ENCODE assay signal across 8 cellular contexts in genomic region chr21:17819114-17819877, GRCh38. TPM values are rescaled to one million over a fixed set of nuclear protein-coding genes. Genes with fewer than 3 reads are reported as not detected.
DNase-seq lines count a peak whose midpoint lies in the region; ATAC-seq and TF ChIP-seq lines count a peak whose summit lies in the region.

Gene C21orf91 (minus strand): TSS chr21:17819356. CDS start chr21:17818318, 1,038 bp downstream.

- no peak for TF ChIP-seq CTCF in lower leg skin (IDR thresholded peaks at IDR 0.05)

- TF ChIP-seq POLR2A in lower leg skin (IDR thresholded peaks at IDR 0.05) = peak in 1 of 2 donors; percentile 16

- H3K4me3 ChIP-seq in lower leg skin (ENCODE audit: low read depth, poor library complexity, severe bottlenecking) = peak within 1 kb of the TSS; percentile 82

- peak in 13 of 14 donors; percentile 28 to 95 (median 87) for DNase-seq in C1 segment of cervical spinal cord (lab: John Stamatoyannopoulos, UW)
- peak; percentile 97 for DNase-seq in NCI-H69 (lab: John Stamatoyannopoulos, UW)
- peak; percentile 83 to 87 for DNase-seq in activated CD4-positive, alpha-beta T cell treated with anti-CD3 and anti-CD28 coated beads, Interleukin-2, amount 50 U/mL, for 48 hours
- DNase-seq in dermis blood vessel endothelial cell = peak; percentile 87
- DNase-seq in lower leg skin (ENCODE audit: low spot score in 2 of 2) = peak; percentile 85 to 97
- DNase-seq in stimulated activated CD4-positive, alpha-beta T cell treated with anti-CD3 and anti-CD28 coated beads, Interleukin-4, amount 100 ng/mL, for 48 hours (ENCODE audit: low read depth in 2 of 2) = peak; percentile 75 to 78

- 0 to 1% methylated on average over 19 to 60 of the region's 78 CpGs for WGBS in lower leg skin, 2 donors

- intact Hi-C loops in lower leg skin (cut with DNase I; ENCODE audit: low total_unique reads) = no loop called here

- ATAC-seq in GM19328 (IDR thresholded peaks at IDR 0.05; ENCODE audit: unreplicated experiment) (peak; percentile 81), HG03469 (IDR thresholded peaks at IDR 0.05; ENCODE audit: unreplicated experiment) (peak; percentile 72)

RNA-seq across cellular contexts. Expression of gene C21orf91, which starts in this region (rescaled TPM):
- total RNA-seq in dermis blood vessel endothelial cell (6.7 and 9.2 TPM in 2 replicates), lower leg skin (10 to 100 TPM; 14.1 to 24.5 (median 17.2) TPM)

Comparison
In these comparisons a context has a peak if more than half of its experiments do, and no peak if none do; other contexts are left out.
1. Peak in every context shown above with its lines: DNase-seq, ATAC-seq and H3K4me3 ChIP-seq.